18 cellular contexts compared by ENCODE assay signal in the genomic region with DNA sequence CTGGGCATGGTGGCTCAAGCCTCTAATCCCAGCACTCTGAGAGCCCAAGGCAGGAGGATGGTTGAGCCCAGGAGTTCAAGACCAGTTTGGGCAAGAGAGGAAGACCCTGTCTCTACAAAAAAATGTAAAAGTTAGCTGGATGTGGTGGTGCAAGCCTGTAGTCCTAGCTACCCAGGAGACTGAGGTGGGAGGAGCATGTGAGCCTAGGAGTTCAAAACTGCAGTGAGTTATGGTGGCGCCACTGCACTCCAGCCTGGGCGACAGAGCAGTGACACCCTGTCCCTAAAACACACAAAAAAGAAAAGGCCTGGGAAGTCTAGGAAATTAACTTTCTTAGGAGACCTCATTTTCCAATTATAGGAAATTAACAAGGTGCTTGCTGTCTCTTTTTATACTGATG.
A peak's percentile ranks its signal among the peaks of the same experiment; 100 is the strongest.
DNase-seq lines count a peak whose midpoint lies in the region; ATAC-seq and TF ChIP-seq lines count a peak whose summit lies in the region.
"Had no signal": no experiment of that assay in that cellular context is flagged by ENCODE, and none has a peak within 500 bp of the region (broad histone marks: within the 10 kb centered on the region; RNA-seq: fewer than 3 reads in every experiment).

No MANE protein-coding gene starts in this region.

- DNase-seq in natural killer cell treated with Interleukin-12 subunit alpha and Interleukin-12 subunit beta and Interleukin-15 and Interleukin-18, amount 100 ng/mL, for 72 hours (ENCODE audit: low spot score) = peak; percentile 20
- DNase-seq in natural killer cell (no peak), WTC11 (ENCODE audit: low spot score) (no peak), left lobe of liver (ENCODE audit: low spot score) (peak; percentile 15), GM10248 (ENCODE audit: extremely low spot score) (no peak)
- DNase-seq in effector CD4-positive, alpha-beta T cell = no peak
- DNase-seq: CD4-positive, CD25-positive, alpha-beta regulatory T cell; COR-L47; DMS79 treated with DMSO at 0.1 percent for 48 hours; HCEC 1CT; Karpas-422; NCI-H1417; NCI-H1694 treated with DMSO at 0.1 percent for 48 hours; NCI-H2081 treated with DMSO at 0.1 percent for 48 hours; NCI-H2171 treated with DMSO at 0.1 percent for 48 hours; NCI-H524 treated with DMSO at 0.1 percent for 48 hours; SJCRH30 had no signal

- no peak for ATAC-seq in natural killer cell treated with Interleukin-12 subunit alpha and Interleukin-12 subunit beta and Interleukin-15 and Interleukin-18, amount 100 ng/mL, for 72 hours
- ATAC-seq in natural killer cell = no peak
- ATAC-seq in WTC11 = peak; percentile 65
- no peak for ATAC-seq in left lobe of liver
- ATAC-seq in HG03571 (IDR thresholded peaks at IDR 0.05; ENCODE audit: unreplicated experiment) = no peak

- no peaks in the 10 kb centered on the region for H3K4me1 Mint-ChIP-seq in natural killer cell treated with Interleukin-12 subunit alpha and Interleukin-12 subunit beta and Interleukin-15 and Interleukin-18, amount 100 ng/mL, for 72 hours (ENCODE audit: low read depth in 2 of 2)
- H3K4me1 Mint-ChIP-seq in natural killer cell = no peaks in the 10 kb centered on the region
- peaks cover 20% of the 10 kb centered on the region for H3K4me1 Mint-ChIP-seq in WTC11

- no peaks in the 10 kb centered on the region for H3K27me3 Mint-ChIP-seq in natural killer cell treated with Interleukin-12 subunit alpha and Interleukin-12 subunit beta and Interleukin-15 and Interleukin-18, amount 100 ng/mL, for 72 hours
- H3K27me3 Mint-ChIP-seq in natural killer cell (ENCODE audit: low read depth in 2 of 2) = peaks cover 0 to 5% of the 10 kb centered on the region in 2 donors
- H3K27me3 Mint-ChIP-seq in WTC11 (ENCODE audit: low read depth) = no peaks in the 10 kb centered on the region; the same call in none of the 2 replicates
- H3K27me3 Mint-ChIP-seq: CD4-positive, CD25-positive, alpha-beta regulatory T cell had no signal

- H3K36me3 Mint-ChIP-seq in natural killer cell treated with Interleukin-12 subunit alpha and Interleukin-12 subunit beta and Interleukin-15 and Interleukin-18, amount 100 ng/mL, for 72 hours = no peaks in the 10 kb centered on the region
- H3K36me3 Mint-ChIP-seq in natural killer cell (no peaks in the 10 kb centered on the region), WTC11 (no peaks in the 10 kb centered on the region)
- H3K36me3 Mint-ChIP-seq: CD4-positive, CD25-positive, alpha-beta regulatory T cell had no signal

- H3K4me3 Mint-ChIP-seq in natural killer cell treated with Interleukin-12 subunit alpha and Interleukin-12 subunit beta and Interleukin-15 and Interleukin-18, amount 100 ng/mL, for 72 hours = no peak overlapping the region
- H3K4me3 Mint-ChIP-seq in natural killer cell (no peak overlapping the region), WTC11 (no peak overlapping the region)
- H3K4me3 Mint-ChIP-seq: CD4-positive, CD25-positive, alpha-beta regulatory T cell had no signal

- intact Hi-C loops in natural killer cell (cut with micrococcal nuclease) = no loop called here

- CTCF ChIA-PET in WTC11 (lab: Charles Lee) = interaction anchor here (1.1 to 1.6 kb wide), 4 partner anchors 11 to 36 kb away, joined by 3 to 11 read pairs (median 5); no protein-coding TSS in a partner anchor
- CTCF ChIA-PET in GM10248 (lab: Yijun Ruan, JAX) = no interaction called here

- no peak overlapping the region for H3K27ac Mint-ChIP-seq in natural killer cell treated with Interleukin-12 subunit alpha and Interleukin-12 subunit beta and Interleukin-15 and Interleukin-18, amount 100 ng/mL, for 72 hours
- peak overlapping the region in 1 of 2 donors; percentile 12 for H3K27ac Mint-ChIP-seq in natural killer cell
- H3K27ac Mint-ChIP-seq in WTC11 = no peak overlapping the region
- H3K27ac Mint-ChIP-seq: CD4-positive, CD25-positive, alpha-beta regulatory T cell had no signal

- no peaks in the 10 kb centered on the region for H3K9me3 Mint-ChIP-seq in natural killer cell treated with Interleukin-12 subunit alpha and Interleukin-12 subunit beta and Interleukin-15 and Interleukin-18, amount 100 ng/mL, for 72 hours
- H3K9me3 Mint-ChIP-seq in natural killer cell (no peaks in the 10 kb centered on the region), WTC11 (no peaks in the 10 kb centered on the region)
- H3K9me3 Mint-ChIP-seq: CD4-positive, CD25-positive, alpha-beta regulatory T cell had no signal

- POLR2A ChIA-PET in WTC11 (lab: Charles Lee) = no interaction called here
- POLR2A ChIA-PET in GM10248 (lab: Yijun Ruan, JAX) = no interaction called here

- no peak for TF ChIP-seq CTCF in natural killer cell (IDR thresholded peaks at IDR 0.05)
- TF ChIP-seq CTCF in WTC11 (IDR thresholded peaks at IDR 0.05) = no peak
- no peak for TF ChIP-seq CTCF in GM10248 (IDR thresholded peaks at IDR 0.05; ENCODE audit: control extremely low read depth, extremely low read depth, low read depth, missing control alignments)

TF ChIP-seq in WTC11, 78 proteins besides CTCF, POLR2A, EP300 and RAD21:
- TF ChIP-seq, protein P1, sequence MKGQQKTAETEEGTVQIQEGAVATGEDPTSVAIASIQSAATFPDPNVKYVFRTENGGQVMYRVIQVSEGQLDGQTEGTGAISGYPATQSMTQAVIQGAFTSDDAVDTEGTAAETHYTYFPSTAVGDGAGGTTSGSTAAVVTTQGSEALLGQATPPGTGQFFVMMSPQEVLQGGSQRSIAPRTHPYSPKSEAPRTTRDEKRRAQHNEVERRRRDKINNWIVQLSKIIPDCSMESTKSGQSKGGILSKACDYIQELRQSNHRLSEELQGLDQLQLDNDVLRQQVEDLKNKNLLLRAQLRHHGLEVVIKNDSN (CRISPR knock-in tag; IDR thresholded peaks at IDR 0.05) = no peak
- TF ChIP-seq, protein P2, sequence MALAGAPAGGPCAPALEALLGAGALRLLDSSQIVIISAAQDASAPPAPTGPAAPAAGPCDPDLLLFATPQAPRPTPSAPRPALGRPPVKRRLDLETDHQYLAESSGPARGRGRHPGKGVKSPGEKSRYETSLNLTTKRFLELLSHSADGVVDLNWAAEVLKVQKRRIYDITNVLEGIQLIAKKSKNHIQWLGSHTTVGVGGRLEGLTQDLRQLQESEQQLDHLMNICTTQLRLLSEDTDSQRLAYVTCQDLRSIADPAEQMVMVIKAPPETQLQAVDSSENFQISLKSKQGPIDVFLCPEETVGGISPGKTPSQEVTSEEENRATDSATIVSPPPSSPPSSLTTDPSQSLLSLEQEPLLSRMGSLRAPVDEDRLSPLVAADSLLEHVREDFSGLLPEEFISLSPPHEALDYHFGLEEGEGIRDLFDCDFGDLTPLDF (CRISPR knock-in tag; IDR thresholded peaks at IDR 0.05) = no peak
- no peak for TF ChIP-seq SMAD4 (CRISPR knock-in tag; IDR thresholded peaks at IDR 0.05)

Comparison
In these comparisons a context has a peak if more than half of its experiments do, and no peak if none do; other contexts are left out.
1. DNase-seq: peak in natural killer cell treated with Interleukin-12 subunit alpha and Interleukin-12 subunit beta and Interleukin-15 and Interleukin-18, amount 100 ng/mL, for 72 hours (single experiment) and left lobe of liver (single experiment); none in natural killer cell (single experiment), WTC11 (single experiment), GM10248 (single experiment) and effector CD4-positive, alpha-beta T cell (single experiment).